Comparison of ENCODE assay signal across 12 cellular contexts in the genomic region with DNA sequence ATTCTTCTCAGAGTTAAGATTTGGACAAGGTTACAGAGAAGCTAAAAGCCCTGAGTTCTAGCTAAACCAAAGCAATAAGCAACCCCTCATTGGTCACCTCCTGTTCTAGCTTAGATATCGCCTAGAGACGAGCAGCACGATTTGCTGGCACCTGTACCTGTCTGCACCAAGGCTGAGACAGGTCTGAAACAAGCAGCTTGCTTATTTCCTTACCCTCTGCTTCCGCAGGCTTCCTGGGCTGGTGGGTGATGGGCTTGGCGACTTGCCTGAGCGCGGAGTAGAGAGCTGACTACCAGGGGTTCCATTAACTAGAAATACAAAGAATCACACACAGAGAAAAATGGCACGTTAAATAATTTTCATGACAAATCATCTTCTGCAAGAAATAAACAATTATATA.
"Had no signal": no experiment of that assay in that cellular context is flagged by ENCODE, and none has a peak within 500 bp of the region (broad histone marks: within the 10 kb centered on the region; RNA-seq: fewer than 3 reads in every experiment).

No MANE protein-coding gene starts in this region.

- H3K27ac ChIP-seq: cardiac muscle cell, colonic mucosa, thyroid gland had no signal

- H3K27ac Mint-ChIP-seq: activated naive CD4-positive, alpha-beta T cell treated with anti-CD3 and anti-CD28 coated beads for 36 hours; activated T-helper 1 cell treated with anti-CD3 and anti-CD28 coated beads, Interleukin-12 subunit alpha, Interleukin-12 subunit beta, Interleukin-2, Interleukin-4 antibody, amounts not matched to agents 30 ng/mL and 10 ng/mL and 1 ng/mL, durations not matched to agents 14 hours and 24 hours and 36 hours; naive thymus-derived CD8-positive, alpha-beta T cell; stimulated activated effector memory CD8-positive, alpha-beta T cell treated with anti-CD3 and anti-CD28 coated beads, Interleukin-12 subunit alpha, Interleukin-12 subunit beta, amount 100 ng/mL, for 72 hours had no signal

- H3K4me1 Mint-ChIP-seq: naive thymus-derived CD8-positive, alpha-beta T cell; stimulated activated effector memory CD8-positive, alpha-beta T cell treated with anti-CD3 and anti-CD28 coated beads, Interleukin-12 subunit alpha, Interleukin-12 subunit beta, amount 100 ng/mL, for 72 hours had no signal

- H3K27me3 ChIP-seq: colonic mucosa, heart left ventricle, thyroid gland had no signal

- H3K36me3 Mint-ChIP-seq: naive thymus-derived CD8-positive, alpha-beta T cell; stimulated activated effector memory CD8-positive, alpha-beta T cell treated with anti-CD3 and anti-CD28 coated beads, Interleukin-12 subunit alpha, Interleukin-12 subunit beta, amount 100 ng/mL, for 72 hours had no signal

- DNase-seq: activated naive CD4-positive, alpha-beta T cell treated with anti-CD3 and anti-CD28 coated beads for 36 hours; colonic mucosa; effector CD4-positive, alpha-beta T cell; foreskin melanocyte; heart left ventricle; naive thymus-derived CD8-positive, alpha-beta T cell; stimulated activated CD4-positive, alpha-beta T cell treated with anti-CD3 and anti-CD28 coated beads, Interleukin-12 subunit alpha, Interleukin-12 subunit beta, amount 100 ng/mL, for 4 hours; stimulated activated CD4-positive, alpha-beta T cell treated with anti-CD3 and anti-CD28 coated beads, Interleukin-2, amount 100 ng/mL, for 24 hours; thyroid gland had no signal

- H3K4me3 Mint-ChIP-seq: activated naive CD4-positive, alpha-beta T cell treated with anti-CD3 and anti-CD28 coated beads for 36 hours; activated T-helper 1 cell treated with anti-CD3 and anti-CD28 coated beads, Interleukin-12 subunit alpha, Interleukin-12 subunit beta, Interleukin-2, Interleukin-4 antibody, amounts not matched to agents 30 ng/mL and 10 ng/mL and 1 ng/mL, durations not matched to agents 14 hours and 24 hours and 36 hours; naive thymus-derived CD8-positive, alpha-beta T cell; stimulated activated effector memory CD8-positive, alpha-beta T cell treated with anti-CD3 and anti-CD28 coated beads, Interleukin-12 subunit alpha, Interleukin-12 subunit beta, amount 100 ng/mL, for 72 hours had no signal

- H3K9me3 Mint-ChIP-seq: activated T-helper 1 cell treated with anti-CD3 and anti-CD28 coated beads, Interleukin-12 subunit alpha, Interleukin-12 subunit beta, Interleukin-2, Interleukin-4 antibody, amounts not matched to agents 30 ng/mL and 10 ng/mL and 1 ng/mL, durations not matched to agents 14 hours and 24 hours and 36 hours had no signal

- H3K4me1 ChIP-seq: colonic mucosa, thyroid gland had no signal

- H3K4me3 ChIP-seq: cardiac muscle cell, colonic mucosa, heart left ventricle, thyroid gland had no signal

- H3K36me3 ChIP-seq: cardiac muscle cell, colonic mucosa, heart left ventricle, thyroid gland had no signal

- H3K9me3 ChIP-seq: colonic mucosa, heart left ventricle, thyroid gland had no signal
